1 cellular context compared by ENCODE assay signal in genomic region chr16:4538386-4539235, GRCh38.
A peak's percentile ranks its signal among the peaks of the same experiment; 100 is the strongest.
TF ChIP-seq lines count a peak whose summit lies in the region.

Gene CDIP1 (minus strand): TSS chr16:4538773. CDS start chr16:4514130, 24,643 bp downstream.

TF ChIP-seq in K562, 482 proteins besides CTCF, POLR2A, EP300 and RAD21 (continued from another document):
- TF ChIP-seq MAX (CRISPR knock-in tag; IDR thresholded peaks at IDR 0.05) (peak; percentile 69), ATF3 (IDR thresholded peaks at IDR 0.05) (peak; percentile 78), ATF3 (CRISPR knock-in tag; conservative IDR thresholded peaks at IDR 0.05) (no peak), ADNP (tag; IDR thresholded peaks at IDR 0.05) (no peak), ESRRB (CRISPR knock-in tag; IDR thresholded peaks at IDR 0.05; ENCODE audit: borderline replicate concordance) (no peak), GTF2A2 (tag; IDR thresholded peaks at IDR 0.05) (no peak), PHF21A (IDR thresholded peaks at IDR 0.05; ENCODE audit: borderline replicate concordance, low read depth) (no peak), E2F6 (IDR thresholded peaks at IDR 0.05; ENCODE audit: borderline replicate concordance in 1 of 2, extremely low read depth in 1 of 2, insufficient read depth in 1 of 2, insufficient read length in 1 of 2, low read depth in 1 of 2, low read length in 1 of 2, poor library complexity in 1 of 2, severe bottlenecking in 1 of 2) (peak; percentile 80 to 81), CREBBP (IDR thresholded peaks at IDR 0.05; ENCODE audit: low read depth, low read length) (no peak), ZNF175 (CRISPR knock-in tag; IDR thresholded peaks at IDR 0.05; ENCODE audit: low read depth) (no peak), SREBF1 (IDR thresholded peaks at IDR 0.05; ENCODE audit: borderline replicate concordance, low read depth, low read length) (no peak), HDAC6 (IDR thresholded peaks at IDR 0.05; ENCODE audit: low read depth, low read length) (no peak), NFIC (IDR thresholded peaks at IDR 0.05) (0 out of 2 replicates have a peak, but pooled peaks have one; percentile 37), HNRNPK (IDR thresholded peaks at IDR 0.05; ENCODE audit: low read depth, low read length, poor library complexity, severe bottlenecking) (no peak), USF2 (CRISPR knock-in tag; IDR thresholded peaks at IDR 0.05) (peak; percentile 88), CBFA2T2 (conservative IDR thresholded peaks at IDR 0.05) (0 out of 2 replicates have a peak, but pooled peaks have one; percentile 25), POU5F1 (IDR thresholded peaks at IDR 0.05; ENCODE audit: borderline replicate concordance, low read depth, low read length, partially characterized antibody) (no peak), ATF7 (IDR thresholded peaks at IDR 0.05) (peak; percentile 56; the same call in 1 of the 2 replicates), ZNF589 (CRISPR knock-in tag; IDR thresholded peaks at IDR 0.05; ENCODE audit: low read depth) (no peak), TAF9B (IDR thresholded peaks at IDR 0.05; ENCODE audit: partially characterized antibody) (no peak), CREB1 (IDR thresholded peaks at IDR 0.05) (peak; percentile 53), CREB1 (CRISPR knock-in tag; IDR thresholded peaks at IDR 0.05) (peak; percentile 44; the same call in 1 of the 2 replicates), ZFP36 (IDR thresholded peaks at IDR 0.05; ENCODE audit: low read depth, low read length, partially characterized antibody) (no peak), L3MBTL2 (IDR thresholded peaks at IDR 0.05) (peak; percentile 88), ZNF592 (IDR thresholded peaks at IDR 0.05) (no peak), ZNF511 (CRISPR knock-in tag; IDR thresholded peaks at IDR 0.05) (no peak), GABPB1 (CRISPR knock-in tag; IDR thresholded peaks at IDR 0.05) (no peak), RBM39 (optimal IDR thresholded peaks at IDR 0.05; ENCODE audit: low read depth, low read length) (no peak), FOXJ3 (CRISPR knock-in tag; IDR thresholded peaks at IDR 0.05) (no peak), MGA (IDR thresholded peaks at IDR 0.05) (peak; percentile 88)
TF ChIP-seq in K562: peak in this region for 16.
